In the genomic region with DNA sequence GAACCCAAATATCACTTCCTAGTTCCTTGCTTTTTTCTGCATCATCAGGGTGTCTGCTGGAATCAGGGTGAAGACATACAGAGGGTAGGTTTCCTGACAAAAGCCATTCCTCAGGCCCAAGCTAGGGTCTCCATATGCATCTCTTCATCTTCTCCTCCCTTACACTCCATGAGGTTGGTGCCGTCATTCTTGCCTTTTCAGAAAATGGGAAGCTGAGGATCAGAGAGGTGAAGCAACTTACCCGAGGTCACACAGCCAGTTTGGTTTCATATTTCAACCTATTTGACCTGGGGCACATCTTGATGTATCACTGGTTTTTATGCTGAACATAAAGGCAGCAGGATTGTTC, we compare ENCODE assay signal across 18 cellular contexts.
"Had no signal": no experiment of that assay in that cellular context is flagged by ENCODE, and none has a peak within 500 bp of the region (broad histone marks: within the 10 kb centered on the region; RNA-seq: fewer than 3 reads in every experiment).

No MANE protein-coding gene starts in this region.

- H3K79me2 ChIP-seq: parathyroid adenoma had no signal

- H3K9me3 ChIP-seq: left ventricle myocardium inferior, prostate gland, spleen, thoracic aorta had no signal

- H3K9ac ChIP-seq: parathyroid adenoma had no signal

- DNase-seq: foreskin keratinocyte; left cardiac atrium; left ventricle myocardium inferior; mesenchymal stem cell; spleen; stimulated activated CD4-positive, alpha-beta T cell treated with anti-CD3 and anti-CD28 coated beads, Interleukin-15, amount 100 ng/mL, for 24 hours; stimulated activated CD4-positive, alpha-beta T cell treated with anti-CD3 and anti-CD28 coated beads, Interleukin-1b, Interleukin-23, amount 100 ng/mL, for 48 hours; stimulated activated CD4-positive, alpha-beta T cell treated with anti-CD3 and anti-CD28 coated beads, Interleukin-4, amount 100 ng/mL, for 24 hours; stimulated activated naive B cell treated with anti-CD40 and anti-IgM and Interleukin-4, amounts not matched to agents 10 μg/mL and 1 μg/mL and 100 μg/mL, for 72 hours; stimulated activated naive CD8-positive, alpha-beta T cell treated with anti-CD3 and anti-CD28 coated beads, Interleukin-15, amount 100 ng/mL, for 72 hours had no signal

- H3K4me1 ChIP-seq: foreskin keratinocyte, left ventricle myocardium inferior, prostate gland, spleen had no signal

- FAIRE-seq: endothelial cell of umbilical vein, kidney had no signal

- ATAC-seq: foreskin keratinocyte; left cardiac atrium; natural killer cell treated with Interleukin-12 subunit alpha and Interleukin-12 subunit beta and Interleukin-15 and Interleukin-18, amount 100 ng/mL, for 72 hours; sciatic nerve; stimulated activated naive B cell treated with anti-CD40 and anti-IgM and Interleukin-4, amounts not matched to agents 10 μg/mL and 1 μg/mL and 100 μg/mL, for 72 hours; stimulated activated naive CD8-positive, alpha-beta T cell treated with anti-CD3 and anti-CD28 coated beads, Interleukin-15, amount 100 ng/mL, for 72 hours had no signal

- H3K4me3 ChIP-seq: left ventricle myocardium inferior, lung, prostate gland, spleen, thoracic aorta had no signal

- H3K27ac ChIP-seq: foreskin keratinocyte, left ventricle myocardium inferior, parathyroid adenoma, prostate gland, spleen, thoracic aorta had no signal

- H3K36me3 ChIP-seq: left ventricle myocardium inferior, prostate gland, spleen, thoracic aorta had no signal

- H2AFZ ChIP-seq: parathyroid adenoma had no signal
